Comparison of ENCODE assay signal across 8 cellular contexts in genomic region chr9:126611592-126612328, GRCh38. TPM values are rescaled to one million over a fixed set of nuclear protein-coding genes. Genes with fewer than 3 reads are reported as not detected.
DNase-seq lines count a peak whose midpoint lies in the region; ATAC-seq and TF ChIP-seq lines count a peak whose summit lies in the region.

No MANE protein-coding gene starts in this region.

- CTCF ChIA-PET in CD8-positive, alpha-beta memory T cell (lab: Charles Lee): interaction anchor here (1.0 kb wide), 1 partner anchor 19 kb away, joined by 4 read pairs; no protein-coding TSS in a partner anchor
- CTCF ChIA-PET in PC-3 (lab: Charles Lee): no interaction called here

- no peak overlapping the region for H3K27ac ChIP-seq in CD8-positive, alpha-beta memory T cell (ENCODE audit: low read depth, low read length)
- no peak overlapping the region for H3K27ac ChIP-seq in HL-60 (replicated peaks)
- H3K27ac ChIP-seq in PC-3 (ENCODE audit: low read length): no peak overlapping the region
- no peak overlapping the region for H3K27ac ChIP-seq in fibroblast of lung (ENCODE audit: insufficient read depth, low read length)
- no peak overlapping the region for H3K27ac ChIP-seq in neural cell (ENCODE audit: low read length)

- no TSS peak for BruUV-seq in PC-3 (replicated peaks; lab: Mats Ljungman, UMichigan)

- H4K20me1 ChIP-seq in PC-3 (ENCODE audit: low read length): no peaks in the 10 kb centered on the region
- no peaks in the 10 kb centered on the region for H4K20me1 ChIP-seq in fibroblast of lung (ENCODE audit: control insufficient read depth, extremely low read depth, insufficient read depth, low read length)
- no peaks in the 10 kb centered on the region for H4K20me1 ChIP-seq in neural cell (ENCODE audit: insufficient read depth)

- peak; percentile 79 for ATAC-seq in PC-3
- ATAC-seq in stimulated activated naive CD8-positive, alpha-beta T cell treated with anti-CD3 and anti-CD28 coated beads, Interleukin-15, Interleukin-2, amounts not matched to agents 100 U/mL and 50 U/mL, for 24 hours: peak; percentile 77
- ATAC-seq in HG03175 (IDR thresholded peaks at IDR 0.05; ENCODE audit: unreplicated experiment): no peak

- H3K4me2 ChIP-seq in PC-3 (ENCODE audit: low read length) (peak overlapping the region; percentile 73), fibroblast of lung (ENCODE audit: extremely low read depth, insufficient read depth, low read length) (no peak overlapping the region), neural cell (ENCODE audit: low read length) (no peak overlapping the region)

- peak overlapping the region; percentile 33 to 73 (median 68) for H3K4me3 Mint-ChIP-seq in CD8-positive, alpha-beta memory T cell

- H3K4me1 Mint-ChIP-seq in CD8-positive, alpha-beta memory T cell: peaks cover 16 to 31% (median 18%) of the 10 kb centered on the region in 3 donors

- peaks cover 18% of the 10 kb centered on the region for H3K4me1 ChIP-seq in CD8-positive, alpha-beta memory T cell (ENCODE audit: insufficient read depth, low read length)
- H3K4me1 ChIP-seq in PC-3 (ENCODE audit: insufficient read depth, low read length): 0 out of 2 replicates have a peak, but pooled peaks cover 5% of the 10 kb centered on the region
- no peaks in the 10 kb centered on the region for H3K4me1 ChIP-seq in fibroblast of lung (ENCODE audit: control insufficient read depth, extremely low read depth, insufficient read depth, low read length)

- intact Hi-C loops in PC-3 (cut with micrococcal nuclease): loop anchor here (5.0 kb wide), 1 partner anchor 171 kb away; no protein-coding TSS in a partner anchor

- H3K27me3 ChIP-seq in CD8-positive, alpha-beta memory T cell (ENCODE audit: insufficient read depth, low read length, poor library complexity, severe bottlenecking): peaks cover 37% of the 10 kb centered on the region
- H3K27me3 ChIP-seq in HL-60 (ENCODE audit: insufficient read depth, poor library complexity, severe bottlenecking) (peaks cover 65% of the 10 kb centered on the region), PC-3 (ENCODE audit: low read length) (peaks cover 35% of the 10 kb centered on the region), fibroblast of lung (ENCODE audit: control insufficient read depth, insufficient read depth, low read length) (peaks cover 71% of the 10 kb centered on the region), neural cell (ENCODE audit: insufficient read depth, low read depth, low read length) (peaks cover 93% of the 10 kb centered on the region)

- H3K9me3 ChIP-seq in CD8-positive, alpha-beta memory T cell (ENCODE audit: low read length): no peaks in the 10 kb centered on the region
- H3K9me3 ChIP-seq in PC-3 (ENCODE audit: low read length): no peaks in the 10 kb centered on the region
- H3K9me3 ChIP-seq in fibroblast of lung (ENCODE audit: control insufficient read depth, insufficient read depth, low read depth, low read length): no peaks in the 10 kb centered on the region
- no peaks in the 10 kb centered on the region for H3K9me3 ChIP-seq in neural cell (ENCODE audit: low read length)

- no peaks in the 10 kb centered on the region for H3K36me3 ChIP-seq in CD8-positive, alpha-beta memory T cell (ENCODE audit: insufficient read depth, low read length)
- H3K36me3 ChIP-seq in PC-3 (ENCODE audit: low read depth, low read length): no peaks in the 10 kb centered on the region
- H3K36me3 ChIP-seq in fibroblast of lung (ENCODE audit: control insufficient read depth, insufficient read depth, low read length): no peaks in the 10 kb centered on the region
- no peaks in the 10 kb centered on the region for H3K36me3 ChIP-seq in neural cell (ENCODE audit: insufficient read depth, low read length)

- H3K9me3 Mint-ChIP-seq in CD8-positive, alpha-beta memory T cell: no peaks in the 10 kb centered on the region

- TF ChIP-seq CTCF in HL-60 (IDR thresholded peaks at IDR 0.05; ENCODE audit: insufficient read depth, low read length) (peak; percentile 92), PC-3 (conservative IDR thresholded peaks at IDR 0.05; ENCODE audit: low read depth, low read length) (peak; percentile 62), fibroblast of lung (conservative IDR thresholded peaks at IDR 0.05 in 1 of 2, IDR thresholded peaks at IDR 0.05 in 1 of 2; ENCODE audit: low read depth in 1 of 2, low read length in 2 of 2) (peak; percentile 59 to 71), neural cell (IDR thresholded peaks at IDR 0.05; ENCODE audit: poor library complexity, severe bottlenecking) (peak; percentile 84)

- no peak for TF ChIP-seq EP300 in neural cell (conservative IDR thresholded peaks at IDR 0.05; ENCODE audit: poor library complexity, severe bottlenecking)

- H3K4me3 ChIP-seq in CD8-positive, alpha-beta memory T cell (ENCODE audit: low read length): peak overlapping the region; percentile 45
- H3K4me3 ChIP-seq in HL-60 (replicated peaks; ENCODE audit: insufficient read depth, low read length) (no peak overlapping the region), PC-3 (ENCODE audit: low read length) (peak overlapping the region; percentile 59), fibroblast of lung (replicated peaks in 1 of 4; ENCODE audit: control extremely low read depth in 1 of 4, insufficient read depth in 1 of 4, low read depth in 3 of 4, low read length in 4 of 4) (no peak overlapping the region), neural cell (ENCODE audit: low read length) (peak overlapping the region; percentile 37)

- H2AFZ ChIP-seq in PC-3 (ENCODE audit: low read length): 0 out of 2 replicates have a peak overlapping the region, but pooled peaks have one; percentile 30
- H2AFZ ChIP-seq in fibroblast of lung (ENCODE audit: low read length): no peak overlapping the region
- no peak overlapping the region for H2AFZ ChIP-seq in neural cell (ENCODE audit: low read depth, low read length)

- H3K27me3 Mint-ChIP-seq in CD8-positive, alpha-beta memory T cell: peaks cover 62 to 64% of the 10 kb centered on the region in 2 donors

- no peaks in the 10 kb centered on the region for H3K36me3 Mint-ChIP-seq in CD8-positive, alpha-beta memory T cell

- H3K79me2 ChIP-seq in PC-3 (ENCODE audit: low read length) (no peaks in the 10 kb centered on the region), fibroblast of lung (ENCODE audit: control insufficient read depth, insufficient read depth, low read length) (no peaks in the 10 kb centered on the region), neural cell (replicated peaks; ENCODE audit: insufficient read depth, low read length) (no peaks in the 10 kb centered on the region)

- POLR2A ChIA-PET in CD8-positive, alpha-beta memory T cell (lab: Charles Lee): no interaction called here
- POLR2A ChIA-PET in PC-3 (lab: Charles Lee; ENCODE audit: unreplicated experiment): no interaction called here

- peak overlapping the region in 2 of 8 donors; percentile 1 to 43 for H3K27ac Mint-ChIP-seq in CD8-positive, alpha-beta memory T cell

- TF ChIP-seq RAD21 in neural cell (conservative IDR thresholded peaks at IDR 0.05): peak; percentile 78

- no peak overlapping the region for H3K9ac ChIP-seq in PC-3 (ENCODE audit: low read length)
- H3K9ac ChIP-seq in fibroblast of lung (ENCODE audit: insufficient read depth, low read length): no peak overlapping the region
- H3K9ac ChIP-seq in neural cell (ENCODE audit: low read length): no peak overlapping the region

- peak; percentile 48 to 74 (median 53) for DNase-seq in CD8-positive, alpha-beta memory T cell
- peak; percentile 36 to 69 for DNase-seq in HL-60 (ENCODE audit: low read depth in 1 of 2, low spot score in 1 of 2)
- peak; percentile 69 for DNase-seq in PC-3
- peak; percentile 48 for DNase-seq in activated T-helper 1 cell treated with Interleukin-2 at 50 U/mL for 16 hours (ENCODE audit: low read depth)
- DNase-seq in fibroblast of lung (ENCODE audit: low read depth in 2 of 2): peak; percentile 45 to 54
- peak; percentile 84 for DNase-seq in stimulated activated naive CD8-positive, alpha-beta T cell treated with anti-CD3 and anti-CD28 coated beads, Interleukin-15, Interleukin-2, amounts not matched to agents 100 U/mL and 50 U/mL, for 24 hours

- H3K9me2 ChIP-seq in PC-3 (replicated peaks; ENCODE audit: low read length) (no peaks in the 10 kb centered on the region), neural cell (ENCODE audit: insufficient read depth, low read length) (no peaks in the 10 kb centered on the region)

- no peaks in the 10 kb centered on the region for H3F3A ChIP-seq in PC-3 (ENCODE audit: low read length, unreplicated experiment)
- no peaks in the 10 kb centered on the region for H3F3A ChIP-seq in neural cell (ENCODE audit: insufficient read depth, low read length, poor library complexity, severe bottlenecking)

TF ChIP-seq in neural cell, 6 proteins besides CTCF, POLR2A, EP300 and RAD21:
- TF ChIP-seq TAF1 (IDR thresholded peaks at IDR 0.05; ENCODE audit: low read depth) (no peak), POLR2AphosphoS5 (IDR thresholded peaks at IDR 0.05) (peak; percentile 38), MXI1 (conservative IDR thresholded peaks at IDR 0.05; ENCODE audit: poor library complexity, severe bottlenecking) (no peak), SMC3 (conservative IDR thresholded peaks at IDR 0.05; ENCODE audit: poor library complexity) (peak; percentile 85)

RNA-seq across cellular contexts. Expression of gene LMX1B, which starts 2.0 kb away (rescaled TPM):
- not detected for total RNA-seq in CD8-positive, alpha-beta memory T cell
- not detected for polyA plus RNA-seq in CD8-positive, alpha-beta memory T cell
- total RNA-seq in PC-3 (2014; rRNA removed): 0.55 and 1.2 TPM in 2 replicates
- total RNA-seq in fibroblast of lung: not detected in 2 replicates
- polyA plus RNA-seq in fibroblast of lung: not detected in 2 replicates
- polyA plus RNA-seq in fibroblast of lung (2012): not detected in 2 replicates
- 0.41 TPM in 1 of 2 replicates, not detected in the other for polyA minus RNA-seq in fibroblast of lung (ENCODE audit: low replicate concordance)
- polyA plus RNA-seq in neural cell: 0.26 TPM in 1 of 2 replicates, not detected in the other
- polyA minus RNA-seq in neural cell: not detected in 2 replicates

Comparison
In these comparisons a context has a peak if more than half of its experiments do, and no peak if none do; other contexts are left out.
1. H3K4me3 ChIP-seq: peak in CD8-positive, alpha-beta memory T cell (single experiment), PC-3 (single experiment) and neural cell (single experiment); none in HL-60 (single experiment) and fibroblast of lung (0 of 4).
2. Peak in every context shown above with its lines, with median percentiles within 50 percentile points of each other: DNase-seq and CTCF ChIP-seq.